20 cellular contexts compared by ENCODE assay signal in the genomic region with DNA sequence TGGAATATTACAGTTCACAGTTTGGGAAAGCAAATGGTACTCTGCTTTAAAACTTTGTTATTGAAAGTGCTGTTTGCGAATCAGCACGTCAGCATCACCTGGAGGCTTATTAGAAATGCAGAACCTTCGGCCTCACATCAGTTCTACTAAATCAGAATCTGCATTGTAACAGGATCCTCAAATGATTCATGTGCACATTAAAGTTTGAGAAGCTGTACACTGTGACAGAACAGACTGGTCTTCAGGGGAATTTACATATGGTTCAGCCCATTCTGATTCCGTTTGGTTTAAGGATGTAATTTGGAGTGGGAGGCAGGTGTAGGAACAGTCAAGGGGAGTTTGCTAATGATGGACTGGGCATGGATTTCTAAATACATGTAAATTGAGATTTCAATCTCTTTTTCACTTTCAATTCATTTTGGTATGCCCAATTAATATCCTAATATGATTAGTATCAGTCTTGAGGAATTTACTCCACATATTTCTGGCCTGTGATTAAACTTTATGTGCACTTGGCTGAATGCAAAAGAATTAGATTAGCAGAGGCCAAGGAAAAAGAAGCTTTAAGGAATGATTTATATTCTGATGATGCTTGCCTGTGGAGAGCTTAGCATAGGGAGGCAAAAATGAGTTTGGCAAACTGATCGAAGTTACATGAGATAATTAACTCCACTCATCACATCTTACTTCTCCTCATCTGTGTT.
"Had no signal": no experiment of that assay in that cellular context is flagged by ENCODE, and none has a peak within 500 bp of the region (broad histone marks: within the 10 kb centered on the region; RNA-seq: fewer than 3 reads in every experiment).

No MANE protein-coding gene starts in this region.

- FAIRE-seq: islet of Langerhans, urothelium cell line had no signal

- H3K9me3 ChIP-seq: colonic mucosa, thyroid gland had no signal

- H3K36me3 ChIP-seq: brain microvascular endothelial cell, colonic mucosa, thyroid gland had no signal

- H3K4me1 ChIP-seq: colonic mucosa, thyroid gland had no signal

- H3K4me3 ChIP-seq: colonic mucosa, lung, thyroid gland had no signal

- H3K27ac ChIP-seq: brain microvascular endothelial cell, colonic mucosa, thyroid gland had no signal

- ATAC-seq: activated CD8-positive, alpha-beta T cell treated with anti-CD3 and anti-CD28 coated beads for 36 hours; left lobe of liver had no signal

- DNase-seq: activated CD4-positive, alpha-beta T cell treated with anti-CD3 and anti-CD28 coated beads for 48 hours; activated CD4-positive, CD25-positive, alpha-beta regulatory T cell; activated CD8-positive, alpha-beta T cell treated with anti-CD3 and anti-CD28 coated beads for 36 hours; activated naive CD4-positive, alpha-beta T cell treated with anti-CD3 and anti-CD28 coated beads for 36 hours; activated T-cell treated with anti-CD3 and anti-CD28 coated beads, Interleukin-2, amount 50 U/mL, for 24 hours; anterior cingulate cortex; brain microvascular endothelial cell; colonic mucosa; midbrain; occipital lobe; posterior cingulate gyrus; retina; stimulated activated CD4-positive, alpha-beta T cell treated with anti-CD3 and anti-CD28 coated beads, Interleukin-2, amount 100 ng/mL, for 24 hours; stimulated activated naive CD4-positive, alpha-beta T cell treated with Interleukin-2 at 50 U/mL for 16 hours; T1000; thyroid gland had no signal

- H3K27me3 ChIP-seq: brain microvascular endothelial cell, colonic mucosa, thyroid gland had no signal
